ENCODE assay signal across 20 cellular contexts in the genomic region with DNA sequence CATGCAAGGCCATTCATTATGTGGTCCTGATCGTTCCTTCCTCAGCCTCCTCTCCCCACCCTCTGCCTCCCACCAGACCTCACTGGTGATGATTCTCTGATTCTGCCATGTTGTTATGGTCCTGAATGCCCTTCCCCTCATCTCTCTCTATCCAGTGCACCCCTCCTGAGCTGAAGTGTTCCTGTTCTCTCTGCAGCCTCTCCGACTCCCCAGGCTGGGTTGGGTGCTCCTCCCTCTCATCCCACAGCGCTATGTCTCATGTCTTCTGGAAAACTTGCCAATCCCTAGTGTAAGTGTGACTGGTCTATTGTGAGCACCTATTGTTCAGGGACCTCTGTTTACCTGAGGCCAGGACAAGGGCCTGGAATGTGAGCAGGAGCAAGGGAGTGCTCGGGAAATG. TPM values are rescaled to one million over a fixed set of nuclear protein-coding genes. Genes with fewer than 3 reads are reported as not detected.
DNase-seq lines count a peak whose midpoint lies in the region; ATAC-seq and TF ChIP-seq lines count a peak whose summit lies in the region.
"Had no signal": no experiment of that assay in that cellular context is flagged by ENCODE, and none has a peak within 500 bp of the region (broad histone marks: within the 10 kb centered on the region; RNA-seq: fewer than 3 reads in every experiment).

No MANE protein-coding gene starts in this region.

- H3K9me3 ChIP-seq in breast epithelium: no peaks in the 10 kb centered on the region
- no peaks in the 10 kb centered on the region for H3K9me3 ChIP-seq in trophoblast cell (ENCODE audit: insufficient read depth, low read depth, low read length)

- peak overlapping the region; percentile 60 for H3K18ac ChIP-seq in trophoblast cell (ENCODE audit: low read length)

- H4K12ac ChIP-seq in trophoblast cell (ENCODE audit: low read depth, low read length): peak overlapping the region; percentile 20

- BruUV-seq in MCF 10A (replicated peaks; lab: Mats Ljungman, UMichigan): no TSS peak

- H3K27ac Mint-ChIP-seq in MCF 10A (ENCODE audit: low read depth, unreplicated experiment) (no peak overlapping the region), chondrocyte (ENCODE audit: unreplicated experiment) (peak overlapping the region; percentile 57)

- WGBS in trophoblast cell (ENCODE audit: extremely low coverage, insufficient coverage, insufficient read length): no CpG with 5 or more reads among the region's 4 CpGs

- intact Hi-C loops in breast epithelium (cut with DNase I; ENCODE audit: low total_unique reads): no loop called here
- intact Hi-C loops in MCF 10A (cut with micrococcal nuclease): no loop called here

- no peak overlapping the region for H3K4me3 ChIP-seq in breast epithelium
- no peak overlapping the region for H3K4me3 ChIP-seq in trophoblast cell (ENCODE audit: low read depth, low read length)

- H3K9ac ChIP-seq in trophoblast cell (ENCODE audit: low read length): no peak overlapping the region

- H3K14ac ChIP-seq in trophoblast cell (ENCODE audit: low read length): peak overlapping the region; percentile 76

- no peaks in the 10 kb centered on the region for H3K9me3 Mint-ChIP-seq in MCF 10A (ENCODE audit: unreplicated experiment)
- no peaks in the 10 kb centered on the region for H3K9me3 Mint-ChIP-seq in chondrocyte (ENCODE audit: low read depth)
- H3K9me3 Mint-ChIP-seq: CD8-positive, alpha-beta memory T cell had no signal

- no peak overlapping the region for H2AFZ ChIP-seq in trophoblast cell (ENCODE audit: insufficient read depth, low read length, poor library complexity)

- H2BK12ac ChIP-seq in trophoblast cell (ENCODE audit: low read length): peak overlapping the region; percentile 82

- H3K36me3 Mint-ChIP-seq in MCF 10A (ENCODE audit: insufficient read depth, unreplicated experiment): peaks cover 26% of the 10 kb centered on the region
- peaks cover 37% of the 10 kb centered on the region for H3K36me3 Mint-ChIP-seq in chondrocyte (ENCODE audit: low read depth)
- H3K36me3 Mint-ChIP-seq: CD8-positive, alpha-beta memory T cell had no signal

- no peak overlapping the region for H3K4me2 ChIP-seq in trophoblast cell (ENCODE audit: low read length)

- H3K4ac ChIP-seq in trophoblast cell (ENCODE audit: low read depth, low read length): no peak overlapping the region

- H3K27me3 Mint-ChIP-seq in MCF 10A (ENCODE audit: insufficient read depth, unreplicated experiment) (no peaks in the 10 kb centered on the region), chondrocyte (ENCODE audit: low read depth) (no peaks in the 10 kb centered on the region)

- no peak for TF ChIP-seq CTCF in breast epithelium (IDR thresholded peaks at IDR 0.05)
- no peak for TF ChIP-seq CTCF in MCF 10A (IDR thresholded peaks at IDR 0.05; ENCODE audit: unreplicated experiment)
- TF ChIP-seq CTCF in chondrocyte (IDR thresholded peaks at IDR 0.05): no peak

- H3K36me3 ChIP-seq in breast epithelium: no peaks in the 10 kb centered on the region
- H3K36me3 ChIP-seq in trophoblast cell (ENCODE audit: control insufficient read depth in 1 of 2, insufficient read depth in 2 of 2, low read length in 2 of 2): peaks cover 43 to 58% of the 10 kb centered on the region in 2 experiments

- peaks cover 38% of the 10 kb centered on the region for H3K79me1 ChIP-seq in trophoblast cell (ENCODE audit: low read length)

- peak overlapping the region; percentile 44 for H2BK5ac ChIP-seq in trophoblast cell (ENCODE audit: low read depth, low read length, poor library complexity)

- H4K8ac ChIP-seq in trophoblast cell (ENCODE audit: low read depth, low read length): peak overlapping the region; percentile 8

- H3K4me3 Mint-ChIP-seq in MCF 10A (ENCODE audit: unreplicated experiment) (no peak overlapping the region), chondrocyte (ENCODE audit: unreplicated experiment) (no peak overlapping the region)

- no peak for ATAC-seq in left lobe of liver
- no peak for ATAC-seq in GM19328 (IDR thresholded peaks at IDR 0.05; ENCODE audit: unreplicated experiment)
- ATAC-seq: SK-N-SH treated with all-trans-retinoic acid at 6 μM for 48 hours had no signal

- H3K4me1 Mint-ChIP-seq in MCF 10A (ENCODE audit: insufficient read depth, unreplicated experiment) (no peaks in the 10 kb centered on the region), chondrocyte (ENCODE audit: low read depth) (peaks cover 29% of the 10 kb centered on the region)
- H3K4me1 Mint-ChIP-seq: CD8-positive, alpha-beta memory T cell had no signal

- no peak overlapping the region for H3K23ac ChIP-seq in trophoblast cell (ENCODE audit: low read length)

- H4K91ac ChIP-seq in trophoblast cell (ENCODE audit: low read depth, low read length): peak overlapping the region; percentile 79

- H2BK120ac ChIP-seq in trophoblast cell (ENCODE audit: insufficient read depth, low read length, poor library complexity): peak overlapping the region; percentile 70

- DNase-seq in breast epithelium (ENCODE audit: low spot score in 2 of 2) (peak in 1 of 2 donors; percentile 37), MCF 10A (ENCODE audit: unreplicated experiment) (no peak), chondrocyte (ENCODE audit: low spot score) (no peak), trophoblast cell (no peak), left lobe of liver (ENCODE audit: low spot score) (no peak), D341Med (ENCODE audit: low spot score) (no peak)
- DNase-seq: 8988T; Calu3; CD8-positive, alpha-beta memory T cell; IMR-90; NCI-H1694 treated with DMSO at 0.1 percent for 48 hours; NCI-H2081 treated with DMSO at 0.1 percent for 48 hours; NCI-H226; NCI-H510A treated with DMSO at 0.1 percent for 48 hours; NCI-H748 treated with DMSO at 0.1 percent for 48 hours had no signal

- peaks cover 4% of the 10 kb centered on the region for H3K79me2 ChIP-seq in trophoblast cell (ENCODE audit: control insufficient read depth, insufficient read depth, low read length, poor library complexity)

- H3K27me3 ChIP-seq in breast epithelium (no peaks in the 10 kb centered on the region), trophoblast cell (ENCODE audit: insufficient read depth, low read length) (no peaks in the 10 kb centered on the region)

- TF ChIP-seq POLR2A in breast epithelium (IDR thresholded peaks at IDR 0.05): no peak

- H2AK5ac ChIP-seq in trophoblast cell (ENCODE audit: low read length): peak overlapping the region; percentile 12

- POLR2A ChIA-PET in MCF 10A (lab: Yijun Ruan, JAX): interaction anchor here (0.5 to 1.0 kb wide), 3 partner anchors 9 to 94 kb away, joined by 3 read pairs; no protein-coding TSS in a partner anchor

- CTCF ChIA-PET in MCF 10A (lab: Yijun Ruan, JAX): interaction anchor here (0.8 kb wide), 1 partner anchor 90 kb away, joined by 4 read pairs; no protein-coding TSS in a partner anchor

- peak overlapping the region; percentile 10 to 43 for H3K27ac ChIP-seq in breast epithelium
- peak overlapping the region; percentile 30 for H3K27ac ChIP-seq in trophoblast cell (ENCODE audit: low read depth, low read length)
- H3K27ac ChIP-seq: C4-2B had no signal

- H3K4me1 ChIP-seq in breast epithelium (peaks cover 0 to 14% of the 10 kb centered on the region in 2 donors), trophoblast cell (ENCODE audit: control insufficient read depth in 1 of 2, insufficient read depth in 2 of 2, low read length in 2 of 2) (peaks cover 34 to 38% of the 10 kb centered on the region in 2 experiments)

RNA-seq across cellular contexts. Expression of a gene that starts 11.1 kb away (rescaled TPM):
- 10 to 100 TPM; 67.8 to 84.9 (median 70.1) TPM for total RNA-seq in breast epithelium
- total RNA-seq in MCF 10A (2022): 56.7 and 61.1 TPM in 2 replicates
- 48.6 to 53.0 TPM (median 52.0 TPM) in 3 replicates for total RNA-seq in chondrocyte
- polyA plus RNA-seq in trophoblast cell (2013): 66.7 and 70.3 TPM in 2 replicates
- total RNA-seq in left lobe of liver: 24.3 TPM

RNA-seq across cellular contexts. Expression of a gene that starts 38.3 kb away (rescaled TPM):
- not detected for total RNA-seq in breast epithelium
- total RNA-seq in MCF 10A (2022): not detected in 2 replicates
- 0.21 to 0.45 TPM in 2 of 3 replicates, not detected in the other for total RNA-seq in chondrocyte
- 1.4 and 1.5 TPM in 2 replicates for polyA plus RNA-seq in trophoblast cell (2013)
- total RNA-seq in left lobe of liver: not detected
- total RNA-seq: Calu3; CD8-positive, alpha-beta memory T cell; Daoy; H4; IMR-90 had no signal
- polyA plus RNA-seq: CD8-positive, alpha-beta memory T cell; IMR-90 had no signal

RNA-seq across cellular contexts. Expression of a gene that starts 48.1 kb away (rescaled TPM):
- total RNA-seq in breast epithelium (10 to 100 TPM; 55.2 to 79.5 (median 58.7) TPM), MCF 10A (2022) (42.1 and 49.1 TPM in 2 replicates), chondrocyte (230 to 272 TPM (median 262 TPM) in 3 replicates), left lobe of liver (1.9 TPM)
- polyA plus RNA-seq in trophoblast cell (2013): 43.1 and 44.2 TPM in 2 replicates
- polyA plus RNA-seq: CD8-positive, alpha-beta memory T cell had no signal

Comparison
In these comparisons a context has a peak if more than half of its experiments do, and no peak if none do; other contexts are left out.
1. RNA of a gene that starts 48.1 kb away (total RNA-seq): 230 to 272 TPM in chondrocyte, 55.2 to 79.5 TPM in breast epithelium and 42.1 to 49.1 TPM in MCF 10A; 1.9 TPM in left lobe of liver (single experiment); every median in the first group is over 10 times any median in the second.